ENCODE assay signal across 23 cellular contexts in the genomic region with DNA sequence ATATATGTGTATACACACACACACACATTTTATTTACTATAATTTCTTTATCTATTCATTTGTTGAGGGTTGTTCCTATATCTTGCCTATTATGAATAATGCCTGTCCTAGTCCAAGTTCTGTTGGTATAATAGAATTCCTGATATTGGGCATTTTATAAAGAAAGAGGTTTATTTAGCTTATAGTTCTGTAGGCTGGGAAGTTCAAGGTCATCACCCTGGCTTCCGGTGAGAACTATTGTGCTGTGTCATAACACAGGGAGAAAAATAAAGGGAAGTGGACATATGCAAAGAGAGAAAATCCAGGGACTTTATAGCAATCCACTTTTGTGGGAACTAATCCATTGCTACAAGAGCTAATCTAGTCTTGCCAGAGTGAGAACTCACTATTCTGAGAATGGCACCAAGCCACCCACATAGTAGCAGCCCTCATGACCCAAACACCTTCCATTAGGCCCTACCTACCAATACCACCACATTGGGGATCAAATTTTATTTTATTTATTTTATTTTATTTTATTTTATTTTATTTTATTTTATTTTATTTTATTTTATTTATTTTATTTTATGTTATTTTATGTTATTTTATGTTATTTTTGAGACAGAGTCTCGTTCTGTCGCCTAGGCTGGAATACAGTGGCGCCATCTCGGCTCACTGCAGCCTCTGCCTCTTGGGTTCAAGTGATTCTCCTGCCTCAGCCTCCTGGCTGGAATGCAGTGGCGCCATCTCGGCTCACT.
DNase-seq lines count a peak whose midpoint lies in the region; ATAC-seq, FAIRE-seq and TF ChIP-seq lines count a peak whose summit lies in the region.
"Had no signal": no experiment of that assay in that cellular context is flagged by ENCODE, and none has a peak within 500 bp of the region (broad histone marks: within the 10 kb centered on the region; RNA-seq: fewer than 3 reads in every experiment).

No MANE protein-coding gene starts in this region.

- H3K36me3 Mint-ChIP-seq in WTC11 = peaks cover 3% of the 10 kb centered on the region
- H3K36me3 Mint-ChIP-seq: CD14-positive monocyte had no signal

- POLR2A ChIA-PET in WTC11 (lab: Charles Lee) = no interaction called here

- H3K9me3 Mint-ChIP-seq in WTC11 = peaks cover 8% of the 10 kb centered on the region

- no peak overlapping the region for H3K4me3 Mint-ChIP-seq in WTC11
- H3K4me3 Mint-ChIP-seq: CD14-positive monocyte; CD4-positive, CD25-positive, alpha-beta regulatory T cell; CD8-positive, alpha-beta memory T cell had no signal

- peak; percentile 8 for DNase-seq in MV-4-11 (lab: John Stamatoyannopoulos, UW)
- DNase-seq in WTC11 (ENCODE audit: low spot score) = no peak
- DNase-seq in frontal cortex (ENCODE audit: low spot score in 2 of 2) = no peak
- no peak for DNase-seq in SK-N-DZ (ENCODE audit: low spot score)
- DNase-seq in GM03348 (ENCODE audit: low spot score) = no peak
- DNase-seq: 8988T; ACHN; BE2C; C1 segment of cervical spinal cord; CD4-positive, alpha-beta memory T cell; CD4-positive, CD25-positive, alpha-beta regulatory T cell; CD8-positive, alpha-beta memory T cell; COR-L47; DMS 273 treated with DMSO at 0.1 percent for 48 hours; DMS153; DMS53; DMS79; DND-41; EL; GDM1 had no signal

- no peak for TF ChIP-seq CTCF in WTC11 (IDR thresholded peaks at IDR 0.05)

- no peaks in the 10 kb centered on the region for H3K27me3 Mint-ChIP-seq in WTC11 (ENCODE audit: low read depth)
- H3K27me3 Mint-ChIP-seq: CD4-positive, alpha-beta memory T cell; CD4-positive, CD25-positive, alpha-beta regulatory T cell; CD8-positive, alpha-beta memory T cell had no signal

- FAIRE-seq in frontal cortex (lab: Jason Lieb, UNC) = peak; percentile 49
- FAIRE-seq: GM12891, GM19239 had no signal

- CTCF ChIA-PET in WTC11 (lab: Charles Lee) = no interaction called here

- peaks cover 16% of the 10 kb centered on the region for H3K4me1 Mint-ChIP-seq in WTC11
- H3K4me1 Mint-ChIP-seq: CD4-positive, alpha-beta memory T cell had no signal

- no peak for ATAC-seq in WTC11

- no peak overlapping the region for H3K27ac Mint-ChIP-seq in WTC11
- H3K27ac Mint-ChIP-seq: CD14-positive monocyte; CD4-positive, alpha-beta memory T cell; CD4-positive, CD25-positive, alpha-beta regulatory T cell; CD8-positive, alpha-beta memory T cell had no signal

TF ChIP-seq in WTC11, 78 proteins besides CTCF, POLR2A, EP300 and RAD21:
- TF ChIP-seq FOXJ3 (CRISPR knock-in tag; IDR thresholded peaks at IDR 0.05; ENCODE audit: borderline replicate concordance) (no peak), HMGA2 (CRISPR knock-in tag; IDR thresholded peaks at IDR 0.05) (peak; percentile 99), FOXP4 (CRISPR knock-in tag; IDR thresholded peaks at IDR 0.05) (no peak)
